In the genomic region with DNA sequence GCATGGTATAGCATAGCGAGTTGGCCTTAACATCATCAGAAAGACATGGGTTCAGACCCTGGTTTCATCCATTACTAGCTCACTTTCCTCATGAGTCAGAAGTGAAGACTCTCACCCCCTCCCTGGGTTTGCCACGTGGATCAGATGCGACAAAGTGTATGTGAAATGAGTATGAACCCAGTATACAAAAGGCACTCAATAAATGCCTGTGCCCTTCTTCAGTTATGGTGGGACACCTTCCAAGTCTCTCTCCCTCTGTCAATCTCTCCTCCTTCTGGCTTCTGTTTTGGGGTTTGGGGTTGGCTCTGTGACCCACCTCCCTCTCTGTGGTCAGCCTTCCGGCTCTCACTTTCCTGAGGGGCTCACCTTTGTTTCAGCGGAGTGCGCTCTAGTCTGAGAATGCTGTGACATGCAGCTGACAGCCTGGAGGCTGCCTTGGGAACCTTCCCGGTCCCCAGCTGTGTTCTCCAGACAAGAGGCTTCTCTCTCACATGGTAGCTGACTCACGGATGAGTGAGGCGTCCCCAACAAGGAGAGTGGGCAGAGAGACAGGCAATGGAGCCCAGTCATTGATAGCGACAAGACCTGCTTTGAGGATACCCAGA, we compare ENCODE assay signal across 9 cellular contexts.
DNase-seq lines count a peak whose midpoint lies in the region; TF ChIP-seq lines count a peak whose summit lies in the region.
"Had no signal": no experiment of that assay in that cellular context is flagged by ENCODE, and none has a peak within 500 bp of the region (broad histone marks: within the 10 kb centered on the region; RNA-seq: fewer than 3 reads in every experiment).

No MANE protein-coding gene starts in this region.

- no peak overlapping the region for H3K4me2 ChIP-seq in neuronal stem cell (ENCODE audit: insufficient read depth, low read length, poor library complexity, severe bottlenecking)

- H3K79me1 ChIP-seq in neuronal stem cell (ENCODE audit: low read depth, low read length) = no peaks in the 10 kb centered on the region

- H2AK5ac ChIP-seq in neuronal stem cell (ENCODE audit: low read depth, low read length) = no peak overlapping the region

- H3K27me3 ChIP-seq in neuronal stem cell (ENCODE audit: control insufficient read depth in 3 of 3, insufficient read depth in 3 of 3, low read depth in 1 of 3, low read length in 3 of 3) = no peaks in the 10 kb centered on the region

- H2BK5ac ChIP-seq in neuronal stem cell (ENCODE audit: low read length) = no peak overlapping the region

- H3K9ac ChIP-seq in neuronal stem cell (ENCODE audit: low read depth, low read length, poor library complexity) = no peak overlapping the region

- H3K36me3 ChIP-seq in neuronal stem cell (replicated peaks in 1 of 2; ENCODE audit: control insufficient read depth in 2 of 2, insufficient read depth in 2 of 2, low read length in 2 of 2) = no peaks in the 10 kb centered on the region

- no peak overlapping the region for H3K18ac ChIP-seq in neuronal stem cell (ENCODE audit: low read length)

- H2AFZ ChIP-seq in neuronal stem cell (ENCODE audit: low read length) = no peak overlapping the region

- no peak overlapping the region for H4K8ac ChIP-seq in neuronal stem cell (ENCODE audit: low read depth, low read length)

- no peaks in the 10 kb centered on the region for H3K9me3 ChIP-seq in neuronal stem cell (replicated peaks in 1 of 2; ENCODE audit: control insufficient read depth in 2 of 2, insufficient read depth in 1 of 2, low read depth in 1 of 2, low read length in 2 of 2)

- H3K14ac ChIP-seq in neuronal stem cell (ENCODE audit: low read length) = no peak overlapping the region

- no peak overlapping the region for H2BK12ac ChIP-seq in neuronal stem cell (ENCODE audit: low read length)

- H3K4ac ChIP-seq in neuronal stem cell (ENCODE audit: low read length) = no peak overlapping the region

- TF ChIP-seq CTCF in GM20000 (IDR thresholded peaks at IDR 0.05; ENCODE audit: extremely low read depth, missing control alignments) (no peak), fibroblast of pulmonary artery (IDR thresholded peaks at IDR 0.05; ENCODE audit: low read length, missing control alignments) (no peak)

- WGBS in neuronal stem cell (ENCODE audit: extremely low coverage in 2 of 2, insufficient read length in 2 of 2, insufficient replicate concordance in 1 of 2), 2 donors = no CpG with 5 or more reads among the region's 10 CpGs

- no peak overlapping the region for H3K23ac ChIP-seq in neuronal stem cell (ENCODE audit: low read depth, low read length, poor library complexity)

- DNase-seq in GM20000 (ENCODE audit: low spot score) = peak; percentile 63
- DNase-seq in activated CD4-positive, alpha-beta T cell treated with anti-CD3 and anti-CD28 coated beads, Interleukin-2, amount 50 U/mL, for 48 hours = peak; percentile 67 to 76
- DNase-seq in fibroblast of pulmonary artery (ENCODE audit: low read depth) = peak; percentile 47
- peak in 2 of 3 experiments; percentile 38 to 65 for DNase-seq in stimulated activated CD4-positive, alpha-beta T cell treated with anti-CD3 and anti-CD28 coated beads, TNF-alpha, amount 100 ng/mL, for 24 hours (ENCODE audit: low read depth in 3 of 3)
- no peak for DNase-seq in DMS79 (lab: John Stamatoyannopoulos, UW)
- no peak for DNase-seq in dermis blood vessel endothelial cell
- DNase-seq in neuronal stem cell (ENCODE audit: low spot score) = no peak
- DNase-seq: small intestine had no signal

- H3K4me3 ChIP-seq in fibroblast of pulmonary artery (replicated peaks; ENCODE audit: low read depth, low read length) (no peak overlapping the region), neuronal stem cell (ENCODE audit: low read length in 2 of 2) (no peak overlapping the region)

- no peak overlapping the region for H3K27ac ChIP-seq in neuronal stem cell (replicated peaks; ENCODE audit: low read length)
- H3K27ac ChIP-seq: epithelial cell of prostate had no signal

- H4K91ac ChIP-seq in neuronal stem cell (ENCODE audit: low read depth, low read length, poor library complexity) = no peak overlapping the region

- H2BK15ac ChIP-seq in neuronal stem cell (ENCODE audit: low read length) = no peak overlapping the region

- H3K4me1 ChIP-seq in neuronal stem cell (ENCODE audit: control insufficient read depth in 2 of 2, insufficient read depth in 1 of 2, low read depth in 1 of 2, low read length in 2 of 2) = peaks cover 0 to 2% of the 10 kb centered on the region in 2 donors

- no peak overlapping the region for H2BK120ac ChIP-seq in neuronal stem cell (ENCODE audit: low read depth, low read length)

Comparison
In these comparisons a context has a peak if more than half of its experiments do, and no peak if none do; other contexts are left out.
1. DNase-seq: peak in GM20000 (single experiment), activated CD4-positive, alpha-beta T cell treated with anti-CD3 and anti-CD28 coated beads, Interleukin-2, amount 50 U/mL, for 48 hours (2 of 2), fibroblast of pulmonary artery (single experiment) and stimulated activated CD4-positive, alpha-beta T cell treated with anti-CD3 and anti-CD28 coated beads, TNF-alpha, amount 100 ng/mL, for 24 hours (2 of 3); none in DMS79 (single experiment), dermis blood vessel endothelial cell (single experiment) and neuronal stem cell (single experiment).